ENCODE assay signal across 8 cellular contexts in genomic region chr15:66673410-66674322, GRCh38. TPM values are rescaled to one million over a fixed set of nuclear protein-coding genes. Genes with fewer than 3 reads are reported as not detected.
DNase-seq lines count a peak whose midpoint lies in the region; ATAC-seq and TF ChIP-seq lines count a peak whose summit lies in the region.

No MANE protein-coding gene starts in this region.

- H3K9ac ChIP-seq in SK-N-SH (no peak overlapping the region), SK-N-MC (ENCODE audit: insufficient read length) (no peak overlapping the region), PC-3 (ENCODE audit: low read length) (no peak overlapping the region)

- TF ChIP-seq EP300 in SK-N-SH (IDR thresholded peaks at IDR 0.05; ENCODE audit: borderline replicate concordance in 1 of 2, low read depth in 1 of 2, low read length in 1 of 2), result no peak

- H2AFZ ChIP-seq in SK-N-SH (ENCODE audit: low read depth) (no peak overlapping the region), PC-3 (ENCODE audit: low read length) (no peak overlapping the region)

- peak; percentile 45; the same call in 2 of the 3 replicates for ATAC-seq in SK-N-SH treated with all-trans-retinoic acid at 6 μM for 48 hours
- ATAC-seq in PC-3, result no peak
- no peak for ATAC-seq in GM19463 (IDR thresholded peaks at IDR 0.05; ENCODE audit: unreplicated experiment)

- H3K4me3 ChIP-seq in SK-N-SH (ENCODE audit: low read depth in 2 of 2, low read length in 1 of 2) (no peak overlapping the region), SK-N-MC (no peak overlapping the region), fibroblast of pulmonary artery (replicated peaks; ENCODE audit: low read depth, low read length) (no peak overlapping the region), PC-3 (ENCODE audit: low read length) (no peak overlapping the region)

- H3K27me3 ChIP-seq in SK-N-SH (ENCODE audit: insufficient read depth), result no peaks in the 10 kb centered on the region
- no peaks in the 10 kb centered on the region for H3K27me3 ChIP-seq in PC-3 (ENCODE audit: low read length)

- no peaks in the 10 kb centered on the region for H3K9me3 ChIP-seq in SK-N-SH
- H3K9me3 ChIP-seq in SK-N-MC (ENCODE audit: low read depth, low read length), result no peaks in the 10 kb centered on the region
- H3K9me3 ChIP-seq in PC-3 (ENCODE audit: low read length), result no peaks in the 10 kb centered on the region

- intact Hi-C loops in PC-3 (cut with micrococcal nuclease), result no loop called here

- H4K20me1 ChIP-seq in SK-N-SH (ENCODE audit: insufficient read depth), result no peaks in the 10 kb centered on the region
- no peaks in the 10 kb centered on the region for H4K20me1 ChIP-seq in PC-3 (ENCODE audit: low read length)

- POLR2A ChIA-PET in SK-N-SH (lab: Yijun Ruan, JAX) (no interaction called here), PC-3 (lab: Charles Lee; ENCODE audit: unreplicated experiment) (no interaction called here)

- DNase-seq in SK-N-SH, result no peak
- no peak for DNase-seq in SK-N-MC (ENCODE audit: low read depth, low spot score)
- peak; percentile 57 for DNase-seq in fibroblast of pulmonary artery (ENCODE audit: low read depth)
- DNase-seq in stimulated activated CD4-positive, alpha-beta T cell treated with anti-CD3 and anti-CD28 coated beads, Interleukin-4, amount 100 ng/mL, for 24 hours, result peak; percentile 30
- DNase-seq in PC-3, result no peak
- no peak for DNase-seq in NCI-H510A treated with DMSO at 0.1 percent for 48 hours (lab: John Stamatoyannopoulos, UW)

- 87% methylated on average over 24 of the region's 27 CpGs for WGBS in SK-N-SH (ENCODE audit: low lambda C conversion rate)

- CTCF ChIA-PET in SK-N-SH (lab: Yijun Ruan, JAX), result interaction anchor here (0.7 to 1.4 kb wide), 2 partner anchors 38 to 55 kb away, joined by 3 to 5 read pairs; no protein-coding TSS in a partner anchor
- CTCF ChIA-PET in PC-3 (lab: Charles Lee), result no interaction called here

- no TSS peak for BruUV-seq in PC-3 (replicated peaks; lab: Mats Ljungman, UMichigan)

- no peaks in the 10 kb centered on the region for H3F3A ChIP-seq in SK-N-SH (replicated peaks; ENCODE audit: insufficient read depth)
- no peaks in the 10 kb centered on the region for H3F3A ChIP-seq in PC-3 (ENCODE audit: low read length, unreplicated experiment)

- TF ChIP-seq CTCF in SK-N-SH (IDR thresholded peaks at IDR 0.05) (no peak), fibroblast of pulmonary artery (IDR thresholded peaks at IDR 0.05; ENCODE audit: low read length, missing control alignments) (no peak), PC-3 (conservative IDR thresholded peaks at IDR 0.05; ENCODE audit: low read depth, low read length) (no peak)

- H3K4me2 ChIP-seq in SK-N-SH (no peak overlapping the region), PC-3 (ENCODE audit: low read length) (no peak overlapping the region)

- no peak overlapping the region for H3K27ac ChIP-seq in SK-N-SH (ENCODE audit: low read depth in 2 of 2, low read length in 1 of 2)
- H3K27ac ChIP-seq in SK-N-MC, result peak overlapping the region; percentile 55
- H3K27ac ChIP-seq in PC-3 (ENCODE audit: low read length), result no peak overlapping the region

- H3K4me1 ChIP-seq in SK-N-SH (ENCODE audit: control insufficient read depth in 1 of 2, insufficient read depth in 2 of 2, low read depth in 1 of 2, low read length in 1 of 2) (peaks cover 0 to 3% of the 10 kb centered on the region in 2 experiments; a peak in 1 of 4 replicates), PC-3 (ENCODE audit: insufficient read depth, low read length) (peaks cover 11% of the 10 kb centered on the region)

- H3K36me3 ChIP-seq in SK-N-SH (replicated peaks in 1 of 2; ENCODE audit: control insufficient read depth in 1 of 2, insufficient read depth in 2 of 2, low read length in 1 of 2), result no peaks in the 10 kb centered on the region
- H3K36me3 ChIP-seq in SK-N-MC (ENCODE audit: insufficient read depth, low read length), result no peaks in the 10 kb centered on the region
- no peaks in the 10 kb centered on the region for H3K36me3 ChIP-seq in PC-3 (ENCODE audit: low read depth, low read length)

- H3K79me2 ChIP-seq in SK-N-SH (ENCODE audit: insufficient read depth), result no peaks in the 10 kb centered on the region
- H3K79me2 ChIP-seq in PC-3 (ENCODE audit: low read length), result no peaks in the 10 kb centered on the region

- TF ChIP-seq RAD21 in SK-N-SH (IDR thresholded peaks at IDR 0.05; ENCODE audit: low read length), result no peak

- H3K9me2 ChIP-seq in SK-N-SH (no peaks in the 10 kb centered on the region), PC-3 (replicated peaks; ENCODE audit: low read length) (no peaks in the 10 kb centered on the region)

TF ChIP-seq in SK-N-SH treated with all-trans-retinoic acid at 6 μM for 48 hours, 23 proteins besides CTCF, POLR2A, EP300 and RAD21 (continues in another document):
- TF ChIP-seq ISL1 (CRISPR knock-in tag; IDR thresholded peaks at IDR 0.05) (no peak), CSDC2 (CRISPR knock-in tag; IDR thresholded peaks at IDR 0.05) (no peak), CSRNP3 (CRISPR knock-in tag; IDR thresholded peaks at IDR 0.05) (no peak), SNAI2 (CRISPR knock-in tag; IDR thresholded peaks at IDR 0.05) (no peak), ZNF8 (CRISPR knock-in tag; IDR thresholded peaks at IDR 0.05) (no peak), ZNF565 (CRISPR knock-in tag; conservative IDR thresholded peaks at IDR 0.05; ENCODE audit: low read depth) (no peak), PPARA (CRISPR knock-in tag; IDR thresholded peaks at IDR 0.05; ENCODE audit: borderline replicate concordance) (no peak), BACH2 (CRISPR knock-in tag; IDR thresholded peaks at IDR 0.05; ENCODE audit: borderline replicate concordance) (no peak)

TF ChIP-seq in SK-N-SH, 30 proteins besides CTCF, POLR2A, EP300 and RAD21 (continues in another document):
- TF ChIP-seq ZBTB33 (IDR thresholded peaks at IDR 0.05; ENCODE audit: borderline replicate concordance, low read depth) (no peak), REST (IDR thresholded peaks at IDR 0.05; ENCODE audit: low read depth, low read length) (no peak), TCF12 (IDR thresholded peaks at IDR 0.05) (no peak), GATA2 (CRISPR knock-in tag; IDR thresholded peaks at IDR 0.05) (no peak), IRF3 (IDR thresholded peaks at IDR 0.05; ENCODE audit: low read depth, low read length) (no peak), GABPA (IDR thresholded peaks at IDR 0.05; ENCODE audit: low read depth) (no peak), MAX (IDR thresholded peaks at IDR 0.05; ENCODE audit: low read depth) (no peak), POLR2AphosphoS5 (IDR thresholded peaks at IDR 0.05; ENCODE audit: low read depth, low read length) (no peak)

RNA-seq across cellular contexts. Expression of gene SMAD6, which starts 28.4 kb away (rescaled TPM):
- 3.8 and 4.5 TPM in 2 replicates for polyA plus RNA-seq in SK-N-SH (2012; rRNA removed)
- 2.1 and 3.6 TPM in 2 replicates for polyA plus RNA-seq in SK-N-SH (2012; cell fraction: cytosol; rRNA removed)
- polyA plus RNA-seq in SK-N-SH (2012; cell fraction: nucleus; rRNA removed), result 16.1 and 18.7 TPM in 2 replicates
- total RNA-seq in PC-3 (2014; rRNA removed), result 19.9 and 21.8 TPM in 2 replicates

Comparison
In these comparisons a context has a peak if more than half of its experiments do, and no peak if none do; other contexts are left out.
1. DNase-seq: peak in fibroblast of pulmonary artery (single experiment) and stimulated activated CD4-positive, alpha-beta T cell treated with anti-CD3 and anti-CD28 coated beads, Interleukin-4, amount 100 ng/mL, for 24 hours (single experiment); none in SK-N-SH (single experiment), SK-N-MC (single experiment), PC-3 (single experiment) and NCI-H510A treated with DMSO at 0.1 percent for 48 hours (single experiment).